Comparison of ENCODE assay signal across 7 cellular contexts in genomic region chr17:8173871-8174322, GRCh38. TPM values are rescaled to one million over a fixed set of nuclear protein-coding genes. Genes with fewer than 3 reads are reported as not detected.
A peak's percentile ranks its signal among the peaks of the same experiment; 100 is the strongest.
DNase-seq lines count a peak whose midpoint lies in the region; ATAC-seq and TF ChIP-seq lines count a peak whose summit lies in the region.

No MANE protein-coding gene starts in this region.

- H3K27me3 ChIP-seq in left ventricle myocardium inferior (ENCODE audit: low read depth) (no peaks in the 10 kb centered on the region), skeletal muscle tissue (ENCODE audit: control insufficient read depth in 3 of 3, insufficient read depth in 3 of 3, low read length in 3 of 3) (no peaks in the 10 kb centered on the region)

- H3K4me1 ChIP-seq in HEK293 (ENCODE audit: control insufficient read depth, insufficient read depth, low read length) = peaks cover 10% of the 10 kb centered on the region
- H3K4me1 ChIP-seq in left ventricle myocardium inferior = peaks cover 45% of the 10 kb centered on the region
- peaks cover 20 to 28% (median 28%) of the 10 kb centered on the region in 3 donors for H3K4me1 ChIP-seq in skeletal muscle tissue (ENCODE audit: control insufficient read depth in 3 of 3, insufficient read depth in 3 of 3, low read length in 3 of 3)

- in situ Hi-C loops in ACHN (cut with HindIII; ENCODE audit: low pct_ligation_motif_present, low pct_unique_long_range_greater_than_20kb, low sequenced_read_pairs) = no loop called here

- peak overlapping the region; percentile 53 for H3K4me3 ChIP-seq in HEK293 (ENCODE audit: low read depth, low read length)
- peak overlapping the region; percentile 64 for H3K4me3 ChIP-seq in left ventricle myocardium inferior
- H3K4me3 ChIP-seq in skeletal muscle tissue (ENCODE audit: low read length in 3 of 3) = peak overlapping the region; percentile 36 to 76 (median 70)

- peak overlapping the region; percentile 100 for H3K27ac Mint-ChIP-seq in T-helper 17 cell

- H3K9ac ChIP-seq in skeletal muscle tissue (ENCODE audit: low read depth in 1 of 3, low read length in 3 of 3) = peak overlapping the region in 2 of 3 donors; percentile 70 to 82

- POLR2A ChIA-PET in HEK293 (lab: Yijun Ruan, JAX) = interaction anchor here (0.7 to 3.4 kb wide), 27 partner anchors 10 to 148 kb away, joined by 3 to 68 read pairs (median 7); partner anchors contain the start of genes AURKB, BORCS6, CTC1 and HES7

- H3K36me3 Mint-ChIP-seq in T-helper 17 cell (ENCODE audit: low read depth) = peaks cover 2% of the 10 kb centered on the region

- TF ChIP-seq CTCF in HEK293 (tag by site-specific recombination; IDR thresholded peaks at IDR 0.05) = no peak
- TF ChIP-seq CTCF in left ventricle myocardium inferior (IDR thresholded peaks at IDR 0.05; ENCODE audit: borderline replicate concordance) = no peak

- ATAC-seq in T-helper 17 cell = no peak
- ATAC-seq in GM19452 (IDR thresholded peaks at IDR 0.05; ENCODE audit: unreplicated experiment) = no peak

- H3K36me3 ChIP-seq in HEK293 (ENCODE audit: control insufficient read depth in 2 of 2, insufficient read depth in 1 of 2, low read length in 2 of 2) (no peaks in the 10 kb centered on the region), left ventricle myocardium inferior (no peaks in the 10 kb centered on the region), skeletal muscle tissue (ENCODE audit: control insufficient read depth in 3 of 3, insufficient read depth in 3 of 3, low read length in 3 of 3) (no peaks in the 10 kb centered on the region)

- H3K9me3 ChIP-seq in HEK293 (ENCODE audit: control insufficient read depth, insufficient read depth, low read depth, low read length) (no peaks in the 10 kb centered on the region), T-helper 17 cell (ENCODE audit: control insufficient read depth, low read length, poor library complexity, severe bottlenecking) (no peaks in the 10 kb centered on the region), left ventricle myocardium inferior (replicated peaks) (no peaks in the 10 kb centered on the region), skeletal muscle tissue (ENCODE audit: control insufficient read depth in 3 of 3, low read length in 3 of 3) (no peaks in the 10 kb centered on the region)

- CTCF ChIA-PET in HEK293 (lab: Yijun Ruan, JAX) = interaction anchor here (0.7 to 1.9 kb wide), 7 partner anchors 9 to 127 kb away, joined by 3 to 10 read pairs (median 6); partner anchors contain the start of gene ALOXE3

- DNase-seq in T-helper 17 cell (no peak), left ventricle myocardium inferior (no peak), ACHN (no peak), NCI-H2029 (lab: John Stamatoyannopoulos, UW) (no peak)

- H3K4me1 Mint-ChIP-seq in T-helper 17 cell = peaks cover 38% of the 10 kb centered on the region

- no peaks in the 10 kb centered on the region for H3K27me3 Mint-ChIP-seq in T-helper 17 cell

- H3K27ac ChIP-seq in HEK293 (ENCODE audit: extremely low read depth, low read depth, low read length) (peak overlapping the region; percentile 89), left ventricle myocardium inferior (replicated peaks) (peak overlapping the region; percentile 94), skeletal muscle tissue (ENCODE audit: low read depth, low read length) (peak overlapping the region; percentile 83)

- intact Hi-C loops in left ventricle myocardium inferior (cut with micrococcal nuclease) = no loop called here

- H3K4me3 Mint-ChIP-seq in T-helper 17 cell = peak overlapping the region; percentile 91

TF ChIP-seq in HEK293, 187 proteins besides CTCF, POLR2A, EP300 and RAD21 (continues in another document):
- TF ChIP-seq KLF16 (tag by site-specific recombination; IDR thresholded peaks at IDR 0.05) = no peak
- TF ChIP-seq ZNF184 (tag by site-specific recombination; IDR thresholded peaks at IDR 0.05) = no peak
- no peak for TF ChIP-seq ZNF138 (tag by site-specific recombination; IDR thresholded peaks at IDR 0.05; ENCODE audit: borderline replicate concordance)
- TF ChIP-seq ZNF404 (tag by site-specific recombination; IDR thresholded peaks at IDR 0.05) = no peak
- no peak for TF ChIP-seq ZNF146 (tag by site-specific recombination; IDR thresholded peaks at IDR 0.05)
- no peak for TF ChIP-seq ZNF2 (tag by site-specific recombination; IDR thresholded peaks at IDR 0.05)
- no peak for TF ChIP-seq ZNF561 (tag by site-specific recombination; IDR thresholded peaks at IDR 0.05; ENCODE audit: borderline replicate concordance)
- 0 out of 2 replicates have a peak, but pooled peaks have one; percentile 1 for TF ChIP-seq SP3 (tag by site-specific recombination; IDR thresholded peaks at IDR 0.05)
- peak; percentile 57; the same call in 1 of the 2 replicates for TF ChIP-seq IKZF3 (tag by site-specific recombination; IDR thresholded peaks at IDR 0.05)
- no peak for TF ChIP-seq ZSCAN30 (tag by site-specific recombination; IDR thresholded peaks at IDR 0.05)
- TF ChIP-seq, protein P1, sequence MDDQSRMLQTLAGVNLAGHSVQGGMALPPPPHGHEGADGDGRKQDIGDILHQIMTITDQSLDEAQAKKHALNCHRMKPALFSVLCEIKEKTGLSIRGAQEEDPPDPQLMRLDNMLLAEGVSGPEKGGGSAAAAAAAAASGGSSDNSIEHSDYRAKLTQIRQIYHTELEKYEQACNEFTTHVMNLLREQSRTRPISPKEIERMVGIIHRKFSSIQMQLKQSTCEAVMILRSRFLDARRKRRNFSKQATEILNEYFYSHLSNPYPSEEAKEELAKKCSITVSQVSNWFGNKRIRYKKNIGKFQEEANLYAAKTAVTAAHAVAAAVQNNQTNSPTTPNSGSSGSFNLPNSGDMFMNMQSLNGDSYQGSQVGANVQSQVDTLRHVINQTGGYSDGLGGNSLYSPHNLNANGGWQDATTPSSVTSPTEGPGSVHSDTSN (CRISPR knock-in tag; IDR thresholded peaks at IDR 0.05) = no peak
- TF ChIP-seq ZNF37A (tag by site-specific recombination; IDR thresholded peaks at IDR 0.05) = no peak
- TF ChIP-seq ZNF221 (tag by site-specific recombination; IDR thresholded peaks at IDR 0.05; ENCODE audit: borderline replicate concordance) = no peak
- TF ChIP-seq ZNF274 (IDR thresholded peaks at IDR 0.05; ENCODE audit: low read length) = no peak
- no peak for TF ChIP-seq ZNF274 (tag by site-specific recombination; IDR thresholded peaks at IDR 0.05; ENCODE audit: borderline replicate concordance)
- TF ChIP-seq ZNF335 (tag by site-specific recombination; conservative IDR thresholded peaks at IDR 0.05) = peak; percentile 41
- no peak for TF ChIP-seq ZBTB21 (tag by site-specific recombination; IDR thresholded peaks at IDR 0.05)
- no peak for TF ChIP-seq SP7 (tag by site-specific recombination; IDR thresholded peaks at IDR 0.05)
- TF ChIP-seq TRIM28 (IDR thresholded peaks at IDR 0.05; ENCODE audit: borderline replicate concordance, low read length) = peak; percentile 80; the same call in 1 of the 2 replicates
- no peak for TF ChIP-seq ZNF560 (tag by site-specific recombination; IDR thresholded peaks at IDR 0.05; ENCODE audit: borderline replicate concordance)
- TF ChIP-seq, protein P2, sequence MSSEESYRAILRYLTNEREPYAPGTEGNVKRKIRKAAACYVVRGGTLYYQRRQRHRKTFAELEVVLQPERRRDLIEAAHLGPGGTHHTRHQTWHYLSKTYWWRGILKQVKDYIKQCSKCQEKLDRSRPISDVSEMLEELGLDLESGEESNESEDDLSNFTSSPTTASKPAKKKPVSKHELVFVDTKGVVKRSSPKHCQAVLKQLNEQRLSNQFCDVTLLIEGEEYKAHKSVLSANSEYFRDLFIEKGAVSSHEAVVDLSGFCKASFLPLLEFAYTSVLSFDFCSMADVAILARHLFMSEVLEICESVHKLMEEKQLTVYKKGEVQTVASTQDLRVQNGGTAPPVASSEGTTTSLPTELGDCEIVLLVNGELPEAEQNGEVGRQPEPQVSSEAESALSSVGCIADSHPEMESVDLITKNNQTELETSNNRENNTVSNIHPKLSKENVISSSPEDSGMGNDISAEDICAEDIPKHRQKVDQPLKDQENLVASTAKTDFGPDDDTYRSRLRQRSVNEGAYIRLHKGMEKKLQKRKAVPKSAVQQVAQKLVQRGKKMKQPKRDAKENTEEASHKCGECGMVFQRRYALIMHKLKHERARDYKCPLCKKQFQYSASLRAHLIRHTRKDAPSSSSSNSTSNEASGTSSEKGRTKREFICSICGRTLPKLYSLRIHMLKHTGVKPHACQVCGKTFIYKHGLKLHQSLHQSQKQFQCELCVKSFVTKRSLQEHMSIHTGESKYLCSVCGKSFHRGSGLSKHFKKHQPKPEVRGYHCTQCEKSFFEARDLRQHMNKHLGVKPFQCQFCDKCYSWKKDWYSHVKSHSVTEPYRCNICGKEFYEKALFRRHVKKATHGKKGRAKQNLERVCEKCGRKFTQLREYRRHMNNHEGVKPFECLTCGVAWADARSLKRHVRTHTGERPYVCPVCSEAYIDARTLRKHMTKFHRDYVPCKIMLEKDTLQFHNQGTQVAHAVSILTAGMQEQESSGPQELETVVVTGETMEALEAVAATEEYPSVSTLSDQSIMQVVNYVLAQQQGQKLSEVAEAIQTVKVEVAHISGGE (tag by site-specific recombination; conservative IDR thresholded peaks at IDR 0.05; ENCODE audit: low read depth) = peak; percentile 54
- TF ChIP-seq ZNF391 (tag by site-specific recombination; IDR thresholded peaks at IDR 0.05; ENCODE audit: borderline replicate concordance, low read depth) = no peak
- TF ChIP-seq HOXC10 (CRISPR knock-in tag; IDR thresholded peaks at IDR 0.05) = no peak

RNA-seq across cellular contexts. Expression of gene TMEM107, which starts 2.3 kb away (rescaled TPM):
- 10 to 100 TPM; 33.0 to 33.9 TPM for total RNA-seq in T-helper 17 cell
- 7.9 TPM for total RNA-seq in left ventricle myocardium inferior
- 25.1 TPM for total RNA-seq in skeletal muscle tissue

RNA-seq across cellular contexts. Expression of gene VAMP2, which starts 11.1 kb away (rescaled TPM):
- 100 to 1,000 TPM; 209 to 252 TPM for total RNA-seq in T-helper 17 cell
- total RNA-seq in left ventricle myocardium inferior = 59.6 TPM
- total RNA-seq in skeletal muscle tissue = 8.4 TPM

RNA-seq across cellular contexts. Expression of gene BORCS6, which starts 16.1 kb away (rescaled TPM):
- 1 to 10 TPM; 8.3 to 8.7 TPM for total RNA-seq in T-helper 17 cell
- total RNA-seq in left ventricle myocardium inferior = 8.4 TPM
- 4.7 TPM for total RNA-seq in skeletal muscle tissue

RNA-seq across cellular contexts. Expression of gene PER1, which starts 21.7 kb away (rescaled TPM):
- total RNA-seq in T-helper 17 cell = 1,000 to 10,000 TPM; 1,926 to 2,038 TPM
- total RNA-seq in left ventricle myocardium inferior = 109 TPM
- total RNA-seq in skeletal muscle tissue = 37.1 TPM

RNA-seq across cellular contexts. Expression of gene AURKB, which starts 36.5 kb away (rescaled TPM):
- total RNA-seq in T-helper 17 cell (1 to 10 TPM; 2.2 to 2.5 TPM), left ventricle myocardium inferior (1.2 TPM), skeletal muscle tissue (5.7 TPM)
